ENCODE assay signal across 18 cellular contexts in genomic region chr9:133161542-133161950, GRCh38. TPM values are rescaled to one million over a fixed set of nuclear protein-coding genes. Genes with fewer than 3 reads are reported as not detected.
DNase-seq lines count a peak whose midpoint lies in the region; ATAC-seq and TF ChIP-seq lines count a peak whose summit lies in the region.
"Had no signal": no experiment of that assay in that cellular context is flagged by ENCODE, and none has a peak within 500 bp of the region (broad histone marks: within the 10 kb centered on the region; RNA-seq: fewer than 3 reads in every experiment).

No MANE protein-coding gene starts in this region.

- peaks cover 11% of the 10 kb centered on the region for H3K27me3 Mint-ChIP-seq in activated naive CD8-positive, alpha-beta T cell treated with anti-CD3 and anti-CD28 coated beads, Interleukin-2, amount 10 ng/mL, durations not matched to agents 7 days and 5 days
- peaks cover 6 to 17% of the 10 kb centered on the region in 2 donors for H3K27me3 Mint-ChIP-seq in natural killer cell treated with Interleukin-12 subunit alpha and Interleukin-12 subunit beta and Interleukin-15 and Interleukin-18, amount 100 ng/mL, for 72 hours

- WGBS in testis, 2 donors: 74 to 79% methylated on average over 4 of the region's 4 CpGs

- H3K27ac Mint-ChIP-seq in activated naive CD8-positive, alpha-beta T cell treated with anti-CD3 and anti-CD28 coated beads, Interleukin-2, amount 10 ng/mL, durations not matched to agents 7 days and 5 days: no peak overlapping the region
- H3K27ac Mint-ChIP-seq in natural killer cell treated with Interleukin-12 subunit alpha and Interleukin-12 subunit beta and Interleukin-15 and Interleukin-18, amount 100 ng/mL, for 72 hours: no peak overlapping the region
- H3K27ac Mint-ChIP-seq: HFFc6 had no signal

- H4K20me1 ChIP-seq in BLaER1 treated with 17β-estradiol and CSF1 and Interleukin-3, amounts not matched to agents 10 nM and 100 nM: peaks cover 33 to 71% (median 67%) of the 10 kb centered on the region in 11 experiments; a peak in 21 of 22 replicates

- peaks cover 42 to 55% (median 49%) of the 10 kb centered on the region in 10 experiments for H3K4me1 ChIP-seq in BLaER1 treated with 17β-estradiol and CSF1 and Interleukin-3, amounts not matched to agents 10 nM and 100 nM
- no peaks in the 10 kb centered on the region for H3K4me1 ChIP-seq in testis

- POLR2A ChIA-PET in activated naive CD8-positive, alpha-beta T cell treated with anti-CD3 and anti-CD28 coated beads, Interleukin-2, amount 10 ng/mL, durations not matched to agents 7 days and 5 days (lab: Charles Lee): no interaction called here

- H3K4me2 ChIP-seq in BLaER1 treated with 17β-estradiol and CSF1 and Interleukin-3, amounts not matched to agents 10 nM and 100 nM: peak overlapping the region; percentile 67 to 100 (median 80)

- no peak for TF ChIP-seq CTCF in GM10266 (IDR thresholded peaks at IDR 0.05; ENCODE audit: control insufficient read depth, insufficient read depth, low read depth, missing control alignments)
- no peak for TF ChIP-seq CTCF in testis (IDR thresholded peaks at IDR 0.05)

- H3K9me3 Mint-ChIP-seq in activated naive CD8-positive, alpha-beta T cell treated with anti-CD3 and anti-CD28 coated beads, Interleukin-2, amount 10 ng/mL, durations not matched to agents 7 days and 5 days: no peaks in the 10 kb centered on the region
- H3K9me3 Mint-ChIP-seq in natural killer cell treated with Interleukin-12 subunit alpha and Interleukin-12 subunit beta and Interleukin-15 and Interleukin-18, amount 100 ng/mL, for 72 hours: no peaks in the 10 kb centered on the region
- H3K9me3 Mint-ChIP-seq: HFFc6 had no signal

- DNase-seq in GM10266 (ENCODE audit: extremely low spot score): peak; percentile 12
- no peak for DNase-seq in activated naive CD8-positive, alpha-beta T cell treated with anti-CD3 and anti-CD28 coated beads, Interleukin-2, amount 10 ng/mL, durations not matched to agents 7 days and 5 days
- DNase-seq in natural killer cell treated with Interleukin-12 subunit alpha and Interleukin-12 subunit beta and Interleukin-15 and Interleukin-18, amount 100 ng/mL, for 72 hours (ENCODE audit: low spot score): no peak
- no peak for DNase-seq in Ammon's horn (ENCODE audit: low spot score)
- no peak for DNase-seq in stimulated activated CD4-positive, alpha-beta T cell treated with anti-CD3 and anti-CD28 coated beads, Interleukin-4, amount 100 ng/mL, for 1 hour
- DNase-seq in testis: no peak
- DNase-seq: DMS79 had no signal

- ATAC-seq in activated naive CD8-positive, alpha-beta T cell treated with anti-CD3 and anti-CD28 coated beads, Interleukin-2, amount 10 ng/mL, durations not matched to agents 7 days and 5 days (ENCODE audit: low read depth): no peak
- no peak for ATAC-seq in natural killer cell treated with Interleukin-12 subunit alpha and Interleukin-12 subunit beta and Interleukin-15 and Interleukin-18, amount 100 ng/mL, for 72 hours

- TF ChIP-seq POLR2A in testis (IDR thresholded peaks at IDR 0.05): no peak

- H3K27me3 ChIP-seq in BLaER1 treated with 17β-estradiol and CSF1 and Interleukin-3, amounts not matched to agents 10 nM and 100 nM: no peaks in the 10 kb centered on the region
- H3K27me3 ChIP-seq in testis: no peaks in the 10 kb centered on the region
- H3K27me3 ChIP-seq: sigmoid colon had no signal

- peak overlapping the region; percentile 3 to 92 (median 34); a peak in 13 of 20 replicates for H3K4me3 ChIP-seq in BLaER1 treated with 17β-estradiol and CSF1 and Interleukin-3, amounts not matched to agents 10 nM and 100 nM
- H3K4me3 ChIP-seq in testis: no peak overlapping the region
- H3K4me3 ChIP-seq: sigmoid colon had no signal

- peak overlapping the region; percentile 11 for H3K4me3 Mint-ChIP-seq in activated naive CD8-positive, alpha-beta T cell treated with anti-CD3 and anti-CD28 coated beads, Interleukin-2, amount 10 ng/mL, durations not matched to agents 7 days and 5 days
- peak overlapping the region; percentile 24 for H3K4me3 Mint-ChIP-seq in natural killer cell treated with Interleukin-12 subunit alpha and Interleukin-12 subunit beta and Interleukin-15 and Interleukin-18, amount 100 ng/mL, for 72 hours
- H3K4me3 Mint-ChIP-seq: HFFc6 had no signal

- no peak overlapping the region; a peak in 1 of 22 replicates for H3K27ac ChIP-seq in BLaER1 treated with 17β-estradiol and CSF1 and Interleukin-3, amounts not matched to agents 10 nM and 100 nM
- H3K27ac ChIP-seq in testis: no peak overlapping the region
- H3K27ac ChIP-seq: VCaP had no signal

- H3K36me3 Mint-ChIP-seq in activated naive CD8-positive, alpha-beta T cell treated with anti-CD3 and anti-CD28 coated beads, Interleukin-2, amount 10 ng/mL, durations not matched to agents 7 days and 5 days: peaks cover 3% of the 10 kb centered on the region
- H3K36me3 Mint-ChIP-seq in natural killer cell treated with Interleukin-12 subunit alpha and Interleukin-12 subunit beta and Interleukin-15 and Interleukin-18, amount 100 ng/mL, for 72 hours: no peaks in the 10 kb centered on the region

- intact Hi-C loops in testis (cut with DNase I; ENCODE audit: low total_unique reads): no loop called here

- H3K4me1 Mint-ChIP-seq in activated naive CD8-positive, alpha-beta T cell treated with anti-CD3 and anti-CD28 coated beads, Interleukin-2, amount 10 ng/mL, durations not matched to agents 7 days and 5 days: peaks cover 2% of the 10 kb centered on the region
- H3K4me1 Mint-ChIP-seq in natural killer cell treated with Interleukin-12 subunit alpha and Interleukin-12 subunit beta and Interleukin-15 and Interleukin-18, amount 100 ng/mL, for 72 hours (ENCODE audit: low read depth in 2 of 2): peaks cover 0 to 5% of the 10 kb centered on the region in 2 donors

- H3K9ac ChIP-seq in BLaER1 treated with 17β-estradiol and CSF1 and Interleukin-3, amounts not matched to agents 10 nM and 100 nM: peak overlapping the region in 8 of 11 experiments; percentile 19 to 92 (median 45); a peak in 9 of 22 replicates

- peaks cover 34 to 53% (median 50%) of the 10 kb centered on the region in 11 experiments for H3K36me3 ChIP-seq in BLaER1 treated with 17β-estradiol and CSF1 and Interleukin-3, amounts not matched to agents 10 nM and 100 nM
- H3K36me3 ChIP-seq in testis (ENCODE audit: low read depth, missing control alignments): no peaks in the 10 kb centered on the region

- no peaks in the 10 kb centered on the region for H3K9me3 ChIP-seq in BLaER1 treated with 17β-estradiol and CSF1 and Interleukin-3, amounts not matched to agents 10 nM and 100 nM (replicated peaks in 1 of 11)
- no peaks in the 10 kb centered on the region for H3K9me3 ChIP-seq in testis
- H3K9me3 ChIP-seq: sigmoid colon had no signal

RNA-seq across cellular contexts. Expression of gene GBGT1, which starts 2.2 kb away (rescaled TPM):
- total RNA-seq in activated naive CD8-positive, alpha-beta T cell treated with anti-CD3 and anti-CD28 coated beads, Interleukin-2, amount 10 ng/mL, durations not matched to agents 7 days and 5 days: 1 to 10 TPM; 4.0 to 4.5 TPM
- 1 to 10 TPM; 4.1 to 7.2 TPM for total RNA-seq in natural killer cell treated with Interleukin-12 subunit alpha and Interleukin-12 subunit beta and Interleukin-15 and Interleukin-18, amount 100 ng/mL, for 72 hours
- total RNA-seq in testis: 10 to 100 TPM in 1 of 2 donors, 1 to 10 TPM in 1; 5.6 to 11.2 TPM
- 4.0 TPM for polyA plus RNA-seq in testis (ENCODE audit: insufficient read depth, low read depth, low replicate concordance)
- total RNA-seq: HepG2, PC-3 had no signal
- polyA plus RNA-seq: HepG2 had no signal

RNA-seq across cellular contexts. Expression of gene RALGDS, which starts 40.5 kb away (rescaled TPM):
- 100 to 1,000 TPM; 130 to 134 TPM for total RNA-seq in activated naive CD8-positive, alpha-beta T cell treated with anti-CD3 and anti-CD28 coated beads, Interleukin-2, amount 10 ng/mL, durations not matched to agents 7 days and 5 days
- 100 to 1,000 TPM; 138 to 159 TPM for total RNA-seq in natural killer cell treated with Interleukin-12 subunit alpha and Interleukin-12 subunit beta and Interleukin-15 and Interleukin-18, amount 100 ng/mL, for 72 hours
- 10 to 100 TPM; 32.5 to 42.4 TPM for total RNA-seq in testis
- 23.0 TPM for polyA plus RNA-seq in testis (ENCODE audit: insufficient read depth, low read depth, low replicate concordance)

RNA-seq across cellular contexts. Expression of gene OBP2B, which starts 47.5 kb away (rescaled TPM):
- total RNA-seq in activated naive CD8-positive, alpha-beta T cell treated with anti-CD3 and anti-CD28 coated beads, Interleukin-2, amount 10 ng/mL, durations not matched to agents 7 days and 5 days: not detected
- not detected for total RNA-seq in natural killer cell treated with Interleukin-12 subunit alpha and Interleukin-12 subunit beta and Interleukin-15 and Interleukin-18, amount 100 ng/mL, for 72 hours
- total RNA-seq in testis: 10 to 100 TPM; 34.0 to 53.0 TPM
- polyA plus RNA-seq in testis (ENCODE audit: insufficient read depth, low read depth, low replicate concordance): 35.1 TPM
- total RNA-seq: activated CD8-positive, alpha-beta memory T cell treated with anti-CD3 and anti-CD28 coated beads for 36 hours; dorsolateral prefrontal cortex; esophagus mucosa; HepG2; HFFc6; mesenteric fat pad; PC-3; sigmoid colon had no signal
- polyA plus RNA-seq: BJ, HepG2, sigmoid colon had no signal

Comparison
In these comparisons a context has a peak if more than half of its experiments do, and no peak if none do; other contexts are left out.
1. H3K4me3 ChIP-seq: peak in BLaER1 treated with 17β-estradiol and CSF1 and Interleukin-3, amounts not matched to agents 10 nM and 100 nM (10 of 10); none in testis (0 of 2).
2. RNA of gene OBP2B, which starts 47.5 kb away (total RNA-seq): 34.0 to 53.0 TPM in testis; not detected in activated naive CD8-positive, alpha-beta T cell treated with anti-CD3 and anti-CD28 coated beads, Interleukin-2, amount 10 ng/mL, durations not matched to agents 7 days and 5 days and not detected in natural killer cell treated with Interleukin-12 subunit alpha and Interleukin-12 subunit beta and Interleukin-15 and Interleukin-18, amount 100 ng/mL, for 72 hours; every median in the first group is over 10 times any median in the second.